ENCODE assay signal across 10 cellular contexts in genomic region chr1:154431586-154432373, GRCh38.
A peak's percentile ranks its signal among the peaks of the same experiment; 100 is the strongest.
DNase-seq lines count a peak whose midpoint lies in the region; ATAC-seq, FAIRE-seq and TF ChIP-seq lines count a peak whose summit lies in the region.
"Had no signal": no experiment of that assay in that cellular context is flagged by ENCODE, and none has a peak within 500 bp of the region (broad histone marks: within the 10 kb centered on the region; RNA-seq: fewer than 3 reads in every experiment).

No MANE protein-coding gene starts in this region.

- no peaks in the 10 kb centered on the region for H3K27me3 ChIP-seq in tibial artery

- TF ChIP-seq CTCF in fibroblast of pulmonary artery (IDR thresholded peaks at IDR 0.05; ENCODE audit: low read length, missing control alignments) = no peak
- no peak for TF ChIP-seq CTCF in tibial artery (IDR thresholded peaks at IDR 0.05)

- ATAC-seq in GM21786 (IDR thresholded peaks at IDR 0.05; ENCODE audit: unreplicated experiment) = no peak

- H3K4me1 ChIP-seq in tibial artery = peaks cover 0 to 79% (median 54%) of the 10 kb centered on the region in 4 donors

- no peak overlapping the region for H3K27ac ChIP-seq in tibial artery

- FAIRE-seq in GM19239 (lab: Jason Lieb, UNC) = no peak
- FAIRE-seq: islet of Langerhans had no signal

- intact Hi-C loops in tibial artery (cut with DNase I; ENCODE audit: low total_unique reads) = no loop called here

- DNase-seq in HK-2 (ENCODE audit: unreplicated experiment) (peak; percentile 87), fibroblast of pulmonary artery (ENCODE audit: low read depth) (peak; percentile 96), tibial artery (no peak), NCI-H510A (lab: John Stamatoyannopoulos, UW) (no peak), GM19239 (ENCODE audit: insufficient read length, low spot score) (no peak)
- DNase-seq in activated CD4-positive, alpha-beta T cell treated with anti-CD3 and anti-CD28 coated beads for 4 hours = peak; percentile 51 to 62
- peak in 2 of 3 donors; percentile 53 to 58 for DNase-seq in stimulated activated CD4-positive, alpha-beta T cell treated with anti-CD3 and anti-CD28 coated beads, TNF-alpha, amount 100 ng/mL, for 48 hours (ENCODE audit: low read depth in 3 of 3)
- DNase-seq: NCI-H2029 treated with DMSO at 0.1 percent for 48 hours had no signal

- H3K4me3 ChIP-seq in fibroblast of pulmonary artery (replicated peaks; ENCODE audit: low read depth, low read length) = no peak overlapping the region
- H3K4me3 ChIP-seq in tibial artery = no peak overlapping the region

- peaks cover 0 to 44% (median 23%) of the 10 kb centered on the region in 3 donors for H3K36me3 ChIP-seq in tibial artery

- no peaks in the 10 kb centered on the region for H3K9me3 ChIP-seq in tibial artery

Comparison
In these comparisons a context has a peak if more than half of its experiments do, and no peak if none do; other contexts are left out.
1. DNase-seq: peak in HK-2 (single experiment), activated CD4-positive, alpha-beta T cell treated with anti-CD3 and anti-CD28 coated beads for 4 hours (2 of 2), fibroblast of pulmonary artery (single experiment) and stimulated activated CD4-positive, alpha-beta T cell treated with anti-CD3 and anti-CD28 coated beads, TNF-alpha, amount 100 ng/mL, for 48 hours (2 of 3); none in tibial artery (0 of 2), NCI-H510A (single experiment) and GM19239 (single experiment).